ENCODE assay signal across 1 cellular context in the genomic region with DNA sequence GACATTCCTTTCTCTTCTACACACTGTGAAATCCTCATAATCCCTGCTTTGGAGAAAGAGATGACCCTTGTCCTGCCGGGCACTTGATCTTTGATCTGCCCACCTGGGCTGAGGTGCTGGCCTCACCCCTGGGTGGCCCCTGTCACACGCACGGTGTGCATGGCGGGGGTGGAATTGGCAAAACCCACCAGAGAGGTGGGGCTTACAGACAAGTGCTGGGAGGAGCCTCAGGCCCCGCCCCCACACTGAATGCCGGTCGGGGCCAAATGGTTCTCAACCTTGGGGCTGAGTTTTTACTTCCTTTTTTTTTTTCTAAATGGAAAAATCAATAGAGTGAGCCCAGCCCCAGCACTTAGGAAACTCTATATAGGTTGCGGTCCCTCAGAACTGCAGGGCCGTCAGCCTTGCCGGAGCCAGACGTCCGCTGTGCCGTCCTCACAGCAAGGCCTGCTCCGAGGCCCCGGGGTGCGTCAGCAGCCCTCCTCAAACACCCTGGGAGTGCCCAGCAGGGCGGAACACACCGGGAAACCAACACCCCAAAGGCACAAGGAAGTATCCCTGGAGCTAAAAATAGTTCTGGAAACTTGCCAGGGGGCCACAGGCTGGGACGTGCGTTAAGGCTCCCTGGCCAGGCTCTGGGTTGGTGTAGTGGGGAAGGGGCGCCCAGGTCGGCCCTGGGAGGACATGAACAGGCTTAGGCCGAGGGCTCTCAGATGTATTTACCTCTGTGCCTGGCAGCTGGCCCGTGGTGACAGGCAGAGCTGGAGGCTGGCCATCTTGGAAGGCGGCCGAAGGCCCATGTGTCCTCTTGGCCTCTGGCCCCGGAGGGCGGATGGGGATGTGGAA.
TF ChIP-seq lines count a peak whose summit lies in the region.

No MANE protein-coding gene starts in this region.

TF ChIP-seq in K562, 482 proteins besides CTCF, POLR2A, EP300 and RAD21 (continued from another document and continues in another):
- no peak for TF ChIP-seq ZNF280B (CRISPR knock-in tag; IDR thresholded peaks at IDR 0.05)
- TF ChIP-seq SMAD3 (CRISPR knock-in tag; conservative IDR thresholded peaks at IDR 0.05), result no peak
- no peak for TF ChIP-seq NFE2L1 (tag; IDR thresholded peaks at IDR 0.05; ENCODE audit: borderline replicate concordance, low read depth)
- TF ChIP-seq, protein P1, sequence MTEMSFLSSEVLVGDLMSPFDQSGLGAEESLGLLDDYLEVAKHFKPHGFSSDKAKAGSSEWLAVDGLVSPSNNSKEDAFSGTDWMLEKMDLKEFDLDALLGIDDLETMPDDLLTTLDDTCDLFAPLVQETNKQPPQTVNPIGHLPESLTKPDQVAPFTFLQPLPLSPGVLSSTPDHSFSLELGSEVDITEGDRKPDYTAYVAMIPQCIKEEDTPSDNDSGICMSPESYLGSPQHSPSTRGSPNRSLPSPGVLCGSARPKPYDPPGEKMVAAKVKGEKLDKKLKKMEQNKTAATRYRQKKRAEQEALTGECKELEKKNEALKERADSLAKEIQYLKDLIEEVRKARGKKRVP (CRISPR knock-in tag; IDR thresholded peaks at IDR 0.05), result no peak
- TF ChIP-seq ZNF212 (CRISPR knock-in tag; IDR thresholded peaks at IDR 0.05), result no peak
- TF ChIP-seq, protein P2, sequence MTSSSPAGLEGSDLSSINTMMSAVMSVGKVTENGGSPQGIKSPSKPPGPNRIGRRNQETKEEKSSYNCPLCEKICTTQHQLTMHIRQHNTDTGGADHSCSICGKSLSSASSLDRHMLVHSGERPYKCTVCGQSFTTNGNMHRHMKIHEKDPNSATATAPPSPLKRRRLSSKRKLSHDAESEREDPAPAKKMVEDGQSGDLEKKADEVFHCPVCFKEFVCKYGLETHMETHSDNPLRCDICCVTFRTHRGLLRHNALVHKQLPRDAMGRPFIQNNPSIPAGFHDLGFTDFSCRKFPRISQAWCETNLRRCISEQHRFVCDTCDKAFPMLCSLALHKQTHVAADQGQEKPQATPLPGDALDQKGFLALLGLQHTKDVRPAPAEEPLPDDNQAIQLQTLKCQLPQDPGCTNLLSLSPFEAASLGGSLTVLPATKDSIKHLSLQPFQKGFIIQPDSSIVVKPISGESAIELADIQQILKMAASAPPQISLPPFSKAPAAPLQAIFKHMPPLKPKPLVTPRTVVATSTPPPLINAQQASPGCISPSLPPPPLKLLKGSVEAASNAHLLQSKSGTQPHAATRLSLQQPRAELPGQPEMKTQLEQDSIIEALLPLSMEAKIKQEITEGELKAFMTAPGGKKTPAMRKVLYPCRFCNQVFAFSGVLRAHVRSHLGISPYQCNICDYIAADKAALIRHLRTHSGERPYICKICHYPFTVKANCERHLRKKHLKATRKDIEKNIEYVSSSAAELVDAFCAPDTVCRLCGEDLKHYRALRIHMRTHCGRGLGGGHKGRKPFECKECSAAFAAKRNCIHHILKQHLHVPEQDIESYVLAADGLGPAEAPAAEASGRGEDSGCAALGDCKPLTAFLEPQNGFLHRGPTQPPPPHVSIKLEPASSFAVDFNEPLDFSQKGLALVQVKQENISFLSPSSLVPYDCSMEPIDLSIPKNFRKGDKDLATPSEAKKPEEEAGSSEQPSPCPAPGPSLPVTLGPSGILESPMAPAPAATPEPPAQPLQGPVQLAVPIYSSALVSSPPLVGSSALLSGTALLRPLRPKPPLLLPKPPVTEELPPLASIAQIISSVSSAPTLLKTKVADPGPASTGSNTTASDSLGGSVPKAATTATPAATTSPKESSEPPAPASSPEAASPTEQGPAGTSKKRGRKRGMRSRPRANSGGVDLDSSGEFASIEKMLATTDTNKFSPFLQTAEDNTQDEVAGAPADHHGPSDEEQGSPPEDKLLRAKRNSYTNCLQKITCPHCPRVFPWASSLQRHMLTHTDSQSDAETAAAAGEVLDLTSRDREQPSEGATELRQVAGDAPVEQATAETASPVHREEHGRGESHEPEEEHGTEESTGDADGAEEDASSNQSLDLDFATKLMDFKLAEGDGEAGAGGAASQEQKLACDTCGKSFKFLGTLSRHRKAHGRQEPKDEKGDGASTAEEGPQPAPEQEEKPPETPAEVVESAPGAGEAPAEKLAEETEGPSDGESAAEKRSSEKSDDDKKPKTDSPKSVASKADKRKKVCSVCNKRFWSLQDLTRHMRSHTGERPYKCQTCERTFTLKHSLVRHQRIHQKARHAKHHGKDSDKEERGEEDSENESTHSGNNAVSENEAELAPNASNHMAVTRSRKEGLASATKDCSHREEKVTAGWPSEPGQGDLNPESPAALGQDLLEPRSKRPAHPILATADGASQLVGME (CRISPR knock-in tag; IDR thresholded peaks at IDR 0.05), result no peak
- peak; percentile 78; the same call in 1 of the 2 replicates for TF ChIP-seq GABPB1 (CRISPR knock-in tag; IDR thresholded peaks at IDR 0.05)
- TF ChIP-seq KAT7 (CRISPR knock-in tag; IDR thresholded peaks at IDR 0.05; ENCODE audit: borderline replicate concordance), result peak; percentile 75; the same call in 1 of the 2 replicates
- TF ChIP-seq, protein P3, sequence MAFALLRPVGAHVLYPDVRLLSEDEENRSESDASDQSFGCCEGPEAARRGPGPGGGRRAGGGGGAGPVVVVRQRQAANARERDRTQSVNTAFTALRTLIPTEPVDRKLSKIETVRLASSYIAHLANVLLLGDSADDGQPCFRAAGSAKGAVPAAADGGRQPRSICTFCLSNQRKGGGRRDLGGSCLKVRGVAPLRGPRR (CRISPR knock-in tag; IDR thresholded peaks at IDR 0.05), result no peak
- TF ChIP-seq NONO (IDR thresholded peaks at IDR 0.05; ENCODE audit: low read depth in 2 of 2, low read length in 1 of 2), result no peak
- no peak for TF ChIP-seq SP1 (CRISPR knock-in tag; IDR thresholded peaks at IDR 0.05)
- no peak for TF ChIP-seq ZNF134 (CRISPR knock-in tag; conservative IDR thresholded peaks at IDR 0.05)
- TF ChIP-seq TFAP4 (CRISPR knock-in tag; IDR thresholded peaks at IDR 0.05; ENCODE audit: borderline replicate concordance), result peak; percentile 67; the same call in 1 of the 2 replicates
- no peak for TF ChIP-seq ZNF586 (CRISPR knock-in tag; conservative IDR thresholded peaks at IDR 0.05)
- no peak for TF ChIP-seq NKRF (IDR thresholded peaks at IDR 0.05; ENCODE audit: borderline replicate concordance)
- TF ChIP-seq JUNB (CRISPR knock-in tag; conservative IDR thresholded peaks at IDR 0.05), result no peak
- 0 out of 2 replicates have a peak, but pooled peaks have one; percentile 35 for TF ChIP-seq L3MBTL2 (IDR thresholded peaks at IDR 0.05)
- no peak for TF ChIP-seq ZNF12 (CRISPR knock-in tag; IDR thresholded peaks at IDR 0.05)
- no peak for TF ChIP-seq POLR3A (IDR thresholded peaks at IDR 0.05; ENCODE audit: borderline replicate concordance, extremely low read depth, insufficient read depth, insufficient read length)
- TF ChIP-seq LCOR (CRISPR knock-in tag; IDR thresholded peaks at IDR 0.05), result no peak
- TF ChIP-seq PCBP2 (IDR thresholded peaks at IDR 0.05; ENCODE audit: low read depth, low read length, poor library complexity, severe bottlenecking), result no peak
- TF ChIP-seq EP400 (IDR thresholded peaks at IDR 0.05), result no peak
- no peak for TF ChIP-seq EHMT2 (IDR thresholded peaks at IDR 0.05)
- no peak for TF ChIP-seq RBM17 (IDR thresholded peaks at IDR 0.05; ENCODE audit: borderline replicate concordance, low read depth, low read length)
- no peak for TF ChIP-seq MCM7 (IDR thresholded peaks at IDR 0.05)
- no peak for TF ChIP-seq STAT6 (CRISPR knock-in tag; IDR thresholded peaks at IDR 0.05)
- TF ChIP-seq, protein P4, sequence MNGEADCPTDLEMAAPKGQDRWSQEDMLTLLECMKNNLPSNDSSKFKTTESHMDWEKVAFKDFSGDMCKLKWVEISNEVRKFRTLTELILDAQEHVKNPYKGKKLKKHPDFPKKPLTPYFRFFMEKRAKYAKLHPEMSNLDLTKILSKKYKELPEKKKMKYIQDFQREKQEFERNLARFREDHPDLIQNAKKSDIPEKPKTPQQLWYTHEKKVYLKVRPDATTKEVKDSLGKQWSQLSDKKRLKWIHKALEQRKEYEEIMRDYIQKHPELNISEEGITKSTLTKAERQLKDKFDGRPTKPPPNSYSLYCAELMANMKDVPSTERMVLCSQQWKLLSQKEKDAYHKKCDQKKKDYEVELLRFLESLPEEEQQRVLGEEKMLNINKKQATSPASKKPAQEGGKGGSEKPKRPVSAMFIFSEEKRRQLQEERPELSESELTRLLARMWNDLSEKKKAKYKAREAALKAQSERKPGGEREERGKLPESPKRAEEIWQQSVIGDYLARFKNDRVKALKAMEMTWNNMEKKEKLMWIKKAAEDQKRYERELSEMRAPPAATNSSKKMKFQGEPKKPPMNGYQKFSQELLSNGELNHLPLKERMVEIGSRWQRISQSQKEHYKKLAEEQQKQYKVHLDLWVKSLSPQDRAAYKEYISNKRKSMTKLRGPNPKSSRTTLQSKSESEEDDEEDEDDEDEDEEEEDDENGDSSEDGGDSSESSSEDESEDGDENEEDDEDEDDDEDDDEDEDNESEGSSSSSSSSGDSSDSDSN (IDR thresholded peaks at IDR 0.05; ENCODE audit: borderline replicate concordance in 1 of 2, low read depth in 2 of 2, low read length in 2 of 2), result no peak
- TF ChIP-seq CLOCK (CRISPR knock-in tag; IDR thresholded peaks at IDR 0.05; ENCODE audit: borderline replicate concordance), result no peak
- no peak for TF ChIP-seq GTF2A2 (tag; IDR thresholded peaks at IDR 0.05)
- TF ChIP-seq, protein P5, sequence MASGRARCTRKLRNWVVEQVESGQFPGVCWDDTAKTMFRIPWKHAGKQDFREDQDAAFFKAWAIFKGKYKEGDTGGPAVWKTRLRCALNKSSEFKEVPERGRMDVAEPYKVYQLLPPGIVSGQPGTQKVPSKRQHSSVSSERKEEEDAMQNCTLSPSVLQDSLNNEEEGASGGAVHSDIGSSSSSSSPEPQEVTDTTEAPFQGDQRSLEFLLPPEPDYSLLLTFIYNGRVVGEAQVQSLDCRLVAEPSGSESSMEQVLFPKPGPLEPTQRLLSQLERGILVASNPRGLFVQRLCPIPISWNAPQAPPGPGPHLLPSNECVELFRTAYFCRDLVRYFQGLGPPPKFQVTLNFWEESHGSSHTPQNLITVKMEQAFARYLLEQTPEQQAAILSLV (tag; IDR thresholded peaks at IDR 0.05), result no peak
